8 cellular contexts compared by ENCODE assay signal in genomic region chr19:12778020-12778904, GRCh38. TPM values are rescaled to one million over a fixed set of nuclear protein-coding genes. Genes with fewer than 3 reads are reported as not detected.
DNase-seq lines count a peak whose midpoint lies in the region; ATAC-seq and TF ChIP-seq lines count a peak whose summit lies in the region.

No MANE protein-coding gene starts in this region.

- POLR2A ChIA-PET in SK-N-SH (lab: Yijun Ruan, JAX), result interaction anchor here (1.0 to 3.5 kb wide), 8 partner anchors 10 to 69 kb away, joined by 3 to 88 read pairs (median 5); partner anchors contain the start of gene JUNB

- H3K9ac ChIP-seq in SK-N-SH, result peak overlapping the region; percentile 51

- CTCF ChIA-PET in SK-N-SH (lab: Yijun Ruan, JAX), result interaction anchor here (0.8 to 12.1 kb wide), 26 partner anchors 10 to 313 kb away, joined by 3 to 447 read pairs (median 4); partner anchors contain the start of genes GET3, JUNB, MAST1 and PRDX2

- no peak for ATAC-seq in HG03354 (IDR thresholded peaks at IDR 0.05; ENCODE audit: poor library complexity, severe bottlenecking, unreplicated experiment)

- H3K9me3 ChIP-seq in KOPT-K1 (ENCODE audit: insufficient read depth, low read length, poor library complexity, severe bottlenecking) (no peaks in the 10 kb centered on the region), SK-N-SH (no peaks in the 10 kb centered on the region)

- H3K9me2 ChIP-seq in SK-N-SH, result no peaks in the 10 kb centered on the region

- peak overlapping the region; percentile 80 for H2AFZ ChIP-seq in SK-N-SH (ENCODE audit: low read depth)

- WGBS in SK-N-SH (ENCODE audit: low lambda C conversion rate), result 4% methylated on average over 27 of the region's 44 CpGs

- peaks cover 29 to 40% of the 10 kb centered on the region in 2 experiments; a peak in 3 of 4 replicates for H3K4me1 ChIP-seq in SK-N-SH (ENCODE audit: control insufficient read depth in 1 of 2, insufficient read depth in 2 of 2, low read depth in 1 of 2, low read length in 1 of 2)

- H3K36me3 ChIP-seq in KOPT-K1 (ENCODE audit: insufficient read depth, low read length) (no peaks in the 10 kb centered on the region), SK-N-SH (replicated peaks in 1 of 2; ENCODE audit: control insufficient read depth in 1 of 2, insufficient read depth in 2 of 2, low read length in 1 of 2) (no peaks in the 10 kb centered on the region)

- H3K79me2 ChIP-seq in SK-N-SH (ENCODE audit: insufficient read depth), result no peaks in the 10 kb centered on the region

- no peaks in the 10 kb centered on the region for H3K27me3 ChIP-seq in SK-N-SH (ENCODE audit: insufficient read depth)

- H4K20me1 ChIP-seq in SK-N-SH (ENCODE audit: insufficient read depth), result no peaks in the 10 kb centered on the region

- DNase-seq in EH (ENCODE audit: low read depth), result peak; percentile 89
- DNase-seq in SK-N-SH, result peak; percentile 76
- DNase-seq in cerebellar cortex (ENCODE audit: low spot score), result peak; percentile 66
- DNase-seq in kidney glomerular epithelial cell (lab: John Stamatoyannopoulos, UW), result peak; percentile 9
- DNase-seq in stimulated activated CD4-positive, alpha-beta T cell treated with anti-CD3 and anti-CD28 coated beads, Interleukin-15, amount 100 ng/mL, for 24 hours, result peak; percentile 62
- no peak for DNase-seq in NCI-H1048 (lab: John Stamatoyannopoulos, UW)

- peak overlapping the region; percentile 52 to 64 for H3K4me3 ChIP-seq in SK-N-SH (ENCODE audit: low read depth in 2 of 2, low read length in 1 of 2)

- peaks cover 40% of the 10 kb centered on the region for H3F3A ChIP-seq in SK-N-SH (replicated peaks; ENCODE audit: insufficient read depth)

- no peak for TF ChIP-seq EP300 in SK-N-SH (IDR thresholded peaks at IDR 0.05; ENCODE audit: borderline replicate concordance in 1 of 2, low read depth in 1 of 2, low read length in 1 of 2)

- no peak for TF ChIP-seq CTCF in SK-N-SH (IDR thresholded peaks at IDR 0.05)

- H3K27ac ChIP-seq in KOPT-K1 (ENCODE audit: low read depth, low read length, poor library complexity, severe bottlenecking) (peak overlapping the region; percentile 82), SK-N-SH (ENCODE audit: low read depth in 2 of 2, low read length in 1 of 2) (peak overlapping the region; percentile 90 to 98)

- H3K4me2 ChIP-seq in SK-N-SH, result peak overlapping the region; percentile 91

- 0 out of 2 replicates have a peak, but pooled peaks have one; percentile 11 for TF ChIP-seq RAD21 in SK-N-SH (IDR thresholded peaks at IDR 0.05; ENCODE audit: low read length)

TF ChIP-seq in SK-N-SH, 30 proteins besides CTCF, POLR2A, EP300 and RAD21 (continues in another document):
- TF ChIP-seq IRF3 (IDR thresholded peaks at IDR 0.05; ENCODE audit: low read depth, low read length), result no peak
- no peak for TF ChIP-seq SMC3 (IDR thresholded peaks at IDR 0.05; ENCODE audit: low read depth, low read length)
- peak; percentile 66; the same call in 1 of the 2 replicates for TF ChIP-seq SIN3A (IDR thresholded peaks at IDR 0.05; ENCODE audit: borderline replicate concordance, low read depth, low read length)
- TF ChIP-seq EZH2phosphoT487 (IDR thresholded peaks at IDR 0.05; ENCODE audit: borderline replicate concordance, low read depth), result no peak
- peak; percentile 27; the same call in 1 of the 2 replicates for TF ChIP-seq GATA2 (CRISPR knock-in tag; IDR thresholded peaks at IDR 0.05)
- no peak for TF ChIP-seq ZBTB33 (IDR thresholded peaks at IDR 0.05; ENCODE audit: borderline replicate concordance, low read depth)
- no peak for TF ChIP-seq RXRA (IDR thresholded peaks at IDR 0.05; ENCODE audit: borderline replicate concordance, low read depth)
- TF ChIP-seq FOXJ3 (CRISPR knock-in tag; IDR thresholded peaks at IDR 0.05), result no peak
- TF ChIP-seq TEAD4 (IDR thresholded peaks at IDR 0.05; ENCODE audit: borderline replicate concordance, insufficient read depth), result no peak
- 0 out of 2 replicates have a peak, but pooled peaks have one; percentile 4 for TF ChIP-seq PBX3 (IDR thresholded peaks at IDR 0.05)
- peak; percentile 52 for TF ChIP-seq NRF1 (IDR thresholded peaks at IDR 0.05; ENCODE audit: low read depth, low read length)
- 0 out of 2 replicates have a peak, but pooled peaks have one; percentile 13 for TF ChIP-seq RCOR1 (IDR thresholded peaks at IDR 0.05; ENCODE audit: low read length)
- TF ChIP-seq GABPA (IDR thresholded peaks at IDR 0.05; ENCODE audit: low read depth), result peak; percentile 66
- peak; percentile 92 for TF ChIP-seq MXI1 (IDR thresholded peaks at IDR 0.05; ENCODE audit: low read depth, low read length)
- TF ChIP-seq POLR2AphosphoS5 (IDR thresholded peaks at IDR 0.05; ENCODE audit: low read depth, low read length), result 0 out of 2 replicates have a peak, but pooled peaks have one; percentile 17
- no peak for TF ChIP-seq FOSL2 (IDR thresholded peaks at IDR 0.05; ENCODE audit: borderline replicate concordance, low read depth)
- no peak for TF ChIP-seq ELF1 (IDR thresholded peaks at IDR 0.05)
- TF ChIP-seq MAX (IDR thresholded peaks at IDR 0.05; ENCODE audit: low read depth), result peak; percentile 59; the same call in 1 of the 2 replicates
- TF ChIP-seq USF2 (IDR thresholded peaks at IDR 0.05; ENCODE audit: borderline replicate concordance, low read depth, low read length), result no peak
- TF ChIP-seq MEF2A (IDR thresholded peaks at IDR 0.05; ENCODE audit: borderline replicate concordance, low read depth), result no peak
- no peak for TF ChIP-seq RFX5 (IDR thresholded peaks at IDR 0.05; ENCODE audit: low read length)
- TF ChIP-seq TAF1 (IDR thresholded peaks at IDR 0.05; ENCODE audit: borderline replicate concordance, low read depth, low read length), result no peak
- peak; percentile 33; the same call in 1 of the 2 replicates for TF ChIP-seq TCF12 (IDR thresholded peaks at IDR 0.05)
- no peak for TF ChIP-seq JUND (IDR thresholded peaks at IDR 0.05)

RNA-seq across cellular contexts. Expression of gene HOOK2, which starts 2.9 kb away (rescaled TPM):
- polyA plus RNA-seq in SK-N-SH (2012; rRNA removed), result 23.9 and 33.0 TPM in 2 replicates
- 11.7 and 19.1 TPM in 2 replicates for polyA plus RNA-seq in SK-N-SH (2012; cell fraction: cytosol; rRNA removed)
- polyA plus RNA-seq in SK-N-SH (2012; cell fraction: nucleus; rRNA removed), result 154 and 162 TPM in 2 replicates

RNA-seq across cellular contexts. Expression of gene JUNB, which starts 13.0 kb away (rescaled TPM):
- polyA plus RNA-seq in SK-N-SH (2012; rRNA removed), result 165 and 224 TPM in 2 replicates
- 80.7 and 113 TPM in 2 replicates for polyA plus RNA-seq in SK-N-SH (2012; cell fraction: cytosol; rRNA removed)
- 422 and 954 TPM in 2 replicates for polyA plus RNA-seq in SK-N-SH (2012; cell fraction: nucleus; rRNA removed)

RNA-seq across cellular contexts. Expression of gene PRDX2, which starts 23.3 kb away (rescaled TPM):
- polyA plus RNA-seq in SK-N-SH (2012; rRNA removed), result 215 and 341 TPM in 2 replicates
- 167 and 232 TPM in 2 replicates for polyA plus RNA-seq in SK-N-SH (2012; cell fraction: cytosol; rRNA removed)
- 138 and 161 TPM in 2 replicates for polyA plus RNA-seq in SK-N-SH (2012; cell fraction: nucleus; rRNA removed)

RNA-seq across cellular contexts. Expression of gene THSD8, which starts 23.6 kb away (rescaled TPM):
- polyA plus RNA-seq in SK-N-SH (2012; rRNA removed), result not detected in 2 replicates
- polyA plus RNA-seq in SK-N-SH (2012; cell fraction: cytosol; rRNA removed), result 0.33 TPM in 1 of 2 replicates, not detected in the other
- 2.9 TPM in 1 of 2 replicates, not detected in the other for polyA plus RNA-seq in SK-N-SH (2012; cell fraction: nucleus; rRNA removed)

RNA-seq across cellular contexts. Expression of gene BEST2, which starts 26.7 kb away (rescaled TPM):
- not detected in 2 replicates for polyA plus RNA-seq in SK-N-SH (2012; rRNA removed)
- not detected in 2 replicates for polyA plus RNA-seq in SK-N-SH (2012; cell fraction: cytosol; rRNA removed)
- polyA plus RNA-seq in SK-N-SH (2012; cell fraction: nucleus; rRNA removed), result 0.04 and 0.08 TPM in 2 replicates
